ENCODE assay signal across 12 cellular contexts in the genomic region with DNA sequence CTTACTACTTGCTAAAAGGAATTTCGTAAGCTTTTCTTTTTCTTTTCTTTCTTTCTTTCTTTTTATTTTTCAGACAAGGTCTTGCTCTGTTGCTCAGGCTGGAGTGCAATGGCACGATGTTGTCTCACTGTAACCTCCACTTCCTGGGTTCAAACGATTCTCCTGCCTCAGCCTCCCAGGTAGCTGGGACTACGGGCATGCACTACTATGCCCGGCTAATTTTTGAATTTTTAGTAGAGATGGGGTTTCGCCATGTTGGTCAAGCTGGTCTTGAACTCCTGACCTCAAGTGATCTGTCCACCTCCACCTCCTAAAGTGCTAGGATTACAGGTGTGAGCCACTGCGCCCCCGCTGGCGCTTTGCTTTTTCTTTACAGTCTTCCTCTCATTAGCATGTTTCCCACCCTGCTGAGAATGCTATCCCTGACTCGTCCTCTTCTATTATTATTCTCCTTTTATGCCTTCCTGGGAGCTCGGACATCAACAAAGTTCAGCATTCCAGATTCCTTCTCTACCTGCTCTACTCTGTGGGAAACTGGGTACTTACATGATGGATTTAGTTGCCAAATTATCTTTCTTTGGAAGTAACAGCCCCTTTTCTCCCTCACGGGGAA. TPM values are rescaled to one million over a fixed set of nuclear protein-coding genes. Genes with fewer than 3 reads are reported as not detected.
DNase-seq lines count a peak whose midpoint lies in the region; ATAC-seq and TF ChIP-seq lines count a peak whose summit lies in the region.
"Had no signal": no experiment of that assay in that cellular context is flagged by ENCODE, and none has a peak within 500 bp of the region (broad histone marks: within the 10 kb centered on the region; RNA-seq: fewer than 3 reads in every experiment).

No MANE protein-coding gene starts in this region.

- H3K9me3 ChIP-seq in CD4-positive, alpha-beta T cell (ENCODE audit: control insufficient read depth, low read length), result no peaks in the 10 kb centered on the region
- H3K9me3 ChIP-seq in transverse colon (no peaks in the 10 kb centered on the region), tibial nerve (no peaks in the 10 kb centered on the region)

- in situ Hi-C loops in transverse colon (cut with MboI; ENCODE audit: low pct_ligation_motif_present in 1 of 4, low pct_unique_long_range_greater_than_20kb in 1 of 4, low sequenced_read_pairs in 3 of 4), result loop anchor here in 1 of 4 donors (25.0 kb wide), 1 partner anchor 246 kb away; no protein-coding TSS in a partner anchor

- H3K4me1 Mint-ChIP-seq in CD4-positive, alpha-beta T cell (ENCODE audit: low read depth), result peaks cover 37% of the 10 kb centered on the region
- H3K4me1 Mint-ChIP-seq in activated naive CD8-positive, alpha-beta T cell (ENCODE audit: low read depth), result peaks cover 43% of the 10 kb centered on the region
- H3K4me1 Mint-ChIP-seq in memory B cell, result peaks cover 46% of the 10 kb centered on the region

- no peak for ATAC-seq in CD4-positive, alpha-beta T cell (ENCODE audit: poor library complexity)
- no peak for ATAC-seq in memory B cell (ENCODE audit: low read depth)

- H3K27ac Mint-ChIP-seq in CD4-positive, alpha-beta T cell, result no peak overlapping the region
- H3K27ac Mint-ChIP-seq in activated naive CD8-positive, alpha-beta T cell, result no peak overlapping the region
- H3K27ac Mint-ChIP-seq in memory B cell, result no peak overlapping the region

- WGBS in transverse colon (ENCODE audit: low coverage in 1 of 2), 2 donors, result 88 to 93% methylated on average over 11 to 12 of the region's 12 CpGs
- 84% methylated on average over 12 of the region's 12 CpGs for WGBS in tibial nerve, 2 donors

- H3K27ac ChIP-seq in CD4-positive, alpha-beta T cell (ENCODE audit: low read depth, low read length), result no peak overlapping the region
- H3K27ac ChIP-seq in caudate nucleus (ENCODE audit: low read depth, low read length), result no peak overlapping the region
- no peak overlapping the region for H3K27ac ChIP-seq in transverse colon
- H3K27ac ChIP-seq in tibial nerve, result no peak overlapping the region
- H3K27ac ChIP-seq: HL-60 had no signal

- H3K9me3 Mint-ChIP-seq in CD4-positive, alpha-beta T cell, result no peaks in the 10 kb centered on the region
- H3K9me3 Mint-ChIP-seq in activated naive CD8-positive, alpha-beta T cell (ENCODE audit: low read depth), result no peaks in the 10 kb centered on the region
- no peaks in the 10 kb centered on the region for H3K9me3 Mint-ChIP-seq in memory B cell

- peak overlapping the region; percentile 66 for H3K4me3 Mint-ChIP-seq in CD4-positive, alpha-beta T cell
- peak overlapping the region; percentile 57 for H3K4me3 Mint-ChIP-seq in activated naive CD8-positive, alpha-beta T cell
- H3K4me3 Mint-ChIP-seq in memory B cell, result peak overlapping the region; percentile 33

- intact Hi-C loops in CD4-positive, alpha-beta T cell (cut with DNase I, micrococcal nuclease), result no loop called here
- intact Hi-C loops in transverse colon (cut with DNase I; ENCODE audit: low total_unique reads), result no loop called here

- H3K27me3 ChIP-seq in CD4-positive, alpha-beta T cell (ENCODE audit: control insufficient read depth, insufficient read depth, low read length), result no peaks in the 10 kb centered on the region
- H3K27me3 ChIP-seq in H7 (ENCODE audit: control insufficient read depth, insufficient read depth, low read length), result no peaks in the 10 kb centered on the region
- no peaks in the 10 kb centered on the region for H3K27me3 ChIP-seq in transverse colon
- H3K27me3 ChIP-seq in tibial nerve, result no peaks in the 10 kb centered on the region

- peaks cover 13% of the 10 kb centered on the region for H3K36me3 Mint-ChIP-seq in CD4-positive, alpha-beta T cell (ENCODE audit: low read depth)
- peaks cover 12% of the 10 kb centered on the region for H3K36me3 Mint-ChIP-seq in activated naive CD8-positive, alpha-beta T cell
- H3K36me3 Mint-ChIP-seq in memory B cell, result peaks cover 8% of the 10 kb centered on the region

- TF ChIP-seq POLR2A in transverse colon (IDR thresholded peaks at IDR 0.05) (no peak), tibial nerve (IDR thresholded peaks at IDR 0.05) (no peak)

- TF ChIP-seq CTCF in CD4-positive, alpha-beta T cell (IDR thresholded peaks at IDR 0.05), result no peak
- TF ChIP-seq CTCF in transverse colon (IDR thresholded peaks at IDR 0.05), result no peak
- TF ChIP-seq CTCF in tibial nerve (IDR thresholded peaks at IDR 0.05), result no peak

- POLR2A ChIA-PET in CD4-positive, alpha-beta T cell (lab: Charles Lee), result no interaction called here

- H3K4me3 ChIP-seq in H7 (ENCODE audit: insufficient read depth, low read depth, low read length) (no peak overlapping the region), transverse colon (no peak overlapping the region), tibial nerve (no peak overlapping the region)

- H3K27me3 Mint-ChIP-seq in CD4-positive, alpha-beta T cell, result no peaks in the 10 kb centered on the region
- H3K27me3 Mint-ChIP-seq in activated naive CD8-positive, alpha-beta T cell, result no peaks in the 10 kb centered on the region
- H3K27me3 Mint-ChIP-seq in memory B cell, result no peaks in the 10 kb centered on the region

- H3K36me3 ChIP-seq in H7 (replicated peaks; ENCODE audit: control insufficient read depth, insufficient read depth, low read length) (peaks cover 5% of the 10 kb centered on the region), transverse colon (no peaks in the 10 kb centered on the region), tibial nerve (peaks cover 0 to 15% (median 0%) of the 10 kb centered on the region in 3 donors)

- DNase-seq in CD4-positive, alpha-beta T cell, result no peak
- DNase-seq in H7, result peak; percentile 69
- no peak for DNase-seq in memory B cell (ENCODE audit: low spot score in 2 of 2)
- DNase-seq in caudate nucleus (lab: John Stamatoyannopoulos, UW), result no peak
- DNase-seq in transverse colon, result no peak
- DNase-seq in tibial nerve (ENCODE audit: low spot score in 2 of 2), result no peak
- DNase-seq: C1 segment of cervical spinal cord; effector CD4-positive, alpha-beta T cell; NCI-H187; stimulated activated CD4-positive, alpha-beta T cell treated with anti-CD3 and anti-CD28 coated beads, Interleukin-4, amount 100 ng/mL, for 1 hour had no signal

- H3K4me1 ChIP-seq in transverse colon, result peaks cover 5 to 34% (median 24%) of the 10 kb centered on the region in 4 donors
- H3K4me1 ChIP-seq in tibial nerve, result peaks cover 0 to 39% (median 13%) of the 10 kb centered on the region in 4 donors

- TF ChIP-seq EP300 in transverse colon (IDR thresholded peaks at IDR 0.05; ENCODE audit: low read depth), result no peak
- TF ChIP-seq EP300 in tibial nerve (IDR thresholded peaks at IDR 0.05), result no peak

- CTCF ChIA-PET in CD4-positive, alpha-beta T cell (lab: Charles Lee), result interaction anchor here (0.9 kb wide), 1 partner anchor 120 kb away, joined by 3 read pairs; no protein-coding TSS in a partner anchor

RNA-seq across cellular contexts. Expression of a gene that starts 3.1 kb away (rescaled TPM):
- 10 to 100 TPM; 13.3 to 18.9 TPM for total RNA-seq in CD4-positive, alpha-beta T cell
- total RNA-seq in H7 (2014; rRNA removed; shearing (Covaris generic)), result 55.8 and 58.6 TPM in 2 replicates
- total RNA-seq in transverse colon, result 10 to 100 TPM; 20.5 to 92.0 (median 37.7) TPM
- 10 to 100 TPM; 52.0 to 59.4 (median 56.7) TPM for total RNA-seq in tibial nerve
